ENCODE assay signal across 1 cellular context in genomic region chr5:151223447-151224264, GRCh38.
TF ChIP-seq lines count a peak whose summit lies in the region.

Gene CCDC69, minus strand, starts transcription at chr5:151224092. Its CDS starts 122 bp downstream, at chr5:151223970.

TF ChIP-seq in H1, 55 proteins besides CTCF, POLR2A, EP300 and RAD21 (continued from another document):
- TF ChIP-seq TEAD4 (IDR thresholded peaks at IDR 0.05; ENCODE audit: low read depth, low read length) = no peak
- TF ChIP-seq POLR2AphosphoS5 (IDR thresholded peaks at IDR 0.05; ENCODE audit: low read depth, low read length) = no peak
- no peak for TF ChIP-seq BRCA1 (IDR thresholded peaks at IDR 0.05; ENCODE audit: low read depth, low read length)
- TF ChIP-seq RBBP5 (IDR thresholded peaks at IDR 0.05; ENCODE audit: borderline replicate concordance, low read depth, low read length) = 0 out of 2 replicates have a peak, but pooled peaks have one; percentile 47
- TF ChIP-seq PHF8 (conservative IDR thresholded peaks at IDR 0.05; ENCODE audit: low read depth, low read length) = peak; percentile 85
- TF ChIP-seq GABPA (IDR thresholded peaks at IDR 0.05; ENCODE audit: borderline replicate concordance, insufficient read depth, low read length) = no peak
- TF ChIP-seq SP4 (IDR thresholded peaks at IDR 0.05; ENCODE audit: low read length) = no peak
- no peak for TF ChIP-seq POU5F1 (IDR thresholded peaks at IDR 0.05; ENCODE audit: low read depth, low read length)
- no peak for TF ChIP-seq NRF1 (IDR thresholded peaks at IDR 0.05; ENCODE audit: low read depth, low read length)
- no peak for TF ChIP-seq SAP30 (IDR thresholded peaks at IDR 0.05; ENCODE audit: insufficient read depth, insufficient replicate concordance, low read length)
- peak; percentile 58 for TF ChIP-seq TBP (IDR thresholded peaks at IDR 0.05; ENCODE audit: low read depth, low read length)
- TF ChIP-seq SRF (IDR thresholded peaks at IDR 0.05; ENCODE audit: low read depth, low read length) = no peak
- TF ChIP-seq ASH2L (IDR thresholded peaks at IDR 0.05; ENCODE audit: low read length) = peak; percentile 76
- TF ChIP-seq USF2 (IDR thresholded peaks at IDR 0.05; ENCODE audit: low read length) = no peak; the same call in 1 of the 2 replicates
- TF ChIP-seq EZH2 (IDR thresholded peaks at IDR 0.05; ENCODE audit: low read depth, low read length, severe bottlenecking) = no peak
- TF ChIP-seq TAF1 (IDR thresholded peaks at IDR 0.05; ENCODE audit: low read depth, low read length) = no peak
- TF ChIP-seq RNF2 (IDR thresholded peaks at IDR 0.05; ENCODE audit: borderline replicate concordance, low read depth, low read length, missing control alignments, poor library complexity, severe bottlenecking) = no peak
- TF ChIP-seq HDAC2 (IDR thresholded peaks at IDR 0.05; ENCODE audit: borderline replicate concordance in 1 of 2, low read depth in 2 of 2, low read length in 2 of 2) = peak in 1 of 2 experiments; percentile 92; a peak in 1 of 4 replicates
- TF ChIP-seq FOSL1 (IDR thresholded peaks at IDR 0.05; ENCODE audit: insufficient read depth, low read depth, low read length) = no peak
- peak; percentile 100 for TF ChIP-seq CHD7 (IDR thresholded peaks at IDR 0.05; ENCODE audit: insufficient replicate concordance, low read length)
- peak; percentile 71 for TF ChIP-seq KDM4A (IDR thresholded peaks at IDR 0.05; ENCODE audit: low read depth, low read length, severe bottlenecking)
- TF ChIP-seq RFX5 (IDR thresholded peaks at IDR 0.05; ENCODE audit: borderline replicate concordance, low read depth, low read length) = no peak
- no peak for TF ChIP-seq GTF2F1 (IDR thresholded peaks at IDR 0.05; ENCODE audit: borderline replicate concordance, low read depth, low read length)
- no peak for TF ChIP-seq CREB1 (IDR thresholded peaks at IDR 0.05)
- TF ChIP-seq CTBP2 (IDR thresholded peaks at IDR 0.05; ENCODE audit: borderline replicate concordance, insufficient read depth, insufficient read length, low read length) = no peak
- no peak for TF ChIP-seq SIN3A (conservative IDR thresholded peaks at IDR 0.05 in 1 of 2, IDR thresholded peaks at IDR 0.05 in 1 of 2; ENCODE audit: low read depth in 1 of 2, low read length in 2 of 2)
- peak; percentile 21 for TF ChIP-seq E2F6 (IDR thresholded peaks at IDR 0.05)
- TF ChIP-seq KDM1A (IDR thresholded peaks at IDR 0.05; ENCODE audit: borderline replicate concordance, low read length) = peak; percentile 95
- peak; percentile 43; the same call in 1 of the 2 replicates for TF ChIP-seq MAX (IDR thresholded peaks at IDR 0.05)
- no peak for TF ChIP-seq NANOG (IDR thresholded peaks at IDR 0.05; ENCODE audit: insufficient read depth, low read depth, low read length, poor library complexity, severe bottlenecking)
- no peak for TF ChIP-seq CEBPB (IDR thresholded peaks at IDR 0.05; ENCODE audit: low read depth, low read length)
- TF ChIP-seq MAFK (IDR thresholded peaks at IDR 0.05; ENCODE audit: low read depth, low read length) = peak; percentile 91
- no peak for TF ChIP-seq RXRA (IDR thresholded peaks at IDR 0.05; ENCODE audit: insufficient read depth, low read depth, low read length)
- no peak for TF ChIP-seq ZNF274 (IDR thresholded peaks at IDR 0.05; ENCODE audit: borderline replicate concordance, extremely low read depth, low read length)
- TF ChIP-seq TCF12 (IDR thresholded peaks at IDR 0.05; ENCODE audit: low read depth, low read length) = no peak
- no peak for TF ChIP-seq CHD2 (IDR thresholded peaks at IDR 0.05; ENCODE audit: low read length)
- TF ChIP-seq SUZ12 (IDR thresholded peaks at IDR 0.05; ENCODE audit: low read length) = no peak
- TF ChIP-seq EGR1 (IDR thresholded peaks at IDR 0.05; ENCODE audit: borderline replicate concordance, low read depth, low read length) = 0 out of 2 replicates have a peak, but pooled peaks have one; percentile 9
- TF ChIP-seq HDAC6 (IDR thresholded peaks at IDR 0.05; ENCODE audit: low read depth, low read length) = no peak
- no peak for TF ChIP-seq JUN (IDR thresholded peaks at IDR 0.05; ENCODE audit: low read depth, low read length)
- no peak for TF ChIP-seq ATF3 (IDR thresholded peaks at IDR 0.05; ENCODE audit: insufficient read depth, low read depth, low read length)
TF ChIP-seq in H1: peak in this region for 14.
